8 cellular contexts compared by ENCODE assay signal in genomic region chr19:58154287-58154678, GRCh38. TPM values are rescaled to one million over a fixed set of nuclear protein-coding genes. Genes with fewer than 3 reads are reported as not detected.
DNase-seq lines count a peak whose midpoint lies in the region; ATAC-seq and TF ChIP-seq lines count a peak whose summit lies in the region.

No MANE protein-coding gene starts in this region.

- 4% methylated on average over 12 of the region's 12 CpGs for WGBS in urinary bladder

- POLR2A ChIA-PET in Panc1 (lab: Charles Lee), result interaction anchor here (0.7 kb wide), 1 partner anchor 151 kb away, joined by 5 read pairs; no protein-coding TSS in a partner anchor

- no peaks in the 10 kb centered on the region for H3K27me3 ChIP-seq in Panc1 (ENCODE audit: control insufficient read depth, insufficient read depth, low read length)

- DNase-seq in EH (ENCODE audit: low read depth) (peak; percentile 64), Panc1 (ENCODE audit: low read depth, low spot score) (no peak), epithelial cell of esophagus (ENCODE audit: low read depth) (peak; percentile 37), mucosa of descending colon (peak; percentile 24 to 52 (median 50)), NCI-H146 (lab: John Stamatoyannopoulos, UW) (no peak), SIG-M5 (lab: John Stamatoyannopoulos, UW) (no peak)

- no peaks in the 10 kb centered on the region for H3K36me3 ChIP-seq in Panc1 (ENCODE audit: control insufficient read depth, insufficient read depth, low read length)
- H3K36me3 ChIP-seq in mucosa of descending colon (ENCODE audit: low read depth), result no peaks in the 10 kb centered on the region
- H3K36me3 ChIP-seq in urinary bladder (ENCODE audit: insufficient read depth), result no peaks in the 10 kb centered on the region

- in situ Hi-C loops in Panc1 (cut with HindIII; ENCODE audit: low pct_unique_long_range_greater_than_20kb, low sequenced_read_pairs), result no loop called here

- CTCF ChIA-PET in Panc1 (lab: Charles Lee), result no interaction called here

- no peaks in the 10 kb centered on the region for H3K4me1 ChIP-seq in Panc1 (ENCODE audit: control insufficient read depth, insufficient read depth, low read length)
- H3K4me1 ChIP-seq in mucosa of descending colon (ENCODE audit: low read depth), result peaks cover 16% of the 10 kb centered on the region
- no peaks in the 10 kb centered on the region for H3K4me1 ChIP-seq in urinary bladder (ENCODE audit: insufficient read depth)

- H3K27ac ChIP-seq in Panc1 (ENCODE audit: low read length) (peak overlapping the region; percentile 18; the same call in 1 of the 2 replicates), urinary bladder (ENCODE audit: low read depth) (peak overlapping the region; percentile 93)

- TF ChIP-seq CTCF in Panc1 (IDR thresholded peaks at IDR 0.05) (no peak), epithelial cell of esophagus (IDR thresholded peaks at IDR 0.05; ENCODE audit: insufficient read depth, low read depth, low read length, missing control alignments) (no peak), mucosa of descending colon (IDR thresholded peaks at IDR 0.05) (no peak)

- no TSS peak for BruUV-seq in Panc1 (replicated peaks; lab: Mats Ljungman, UMichigan)

- no peak for ATAC-seq in Panc1
- peak; percentile 11 for ATAC-seq in mucosa of descending colon
- ATAC-seq in GM19328 (IDR thresholded peaks at IDR 0.05; ENCODE audit: unreplicated experiment), result no peak

- H3K4me3 ChIP-seq in Panc1 (ENCODE audit: low read depth in 2 of 2, low read length in 2 of 2) (peak overlapping the region; percentile 53 to 55), epithelial cell of esophagus (ENCODE audit: low read length) (peak overlapping the region; percentile 75), mucosa of descending colon (peak overlapping the region; percentile 68), urinary bladder (ENCODE audit: low read depth, low read length) (peak overlapping the region; percentile 79)

- intact Hi-C loops in Panc1 (cut with micrococcal nuclease; ENCODE audit: unreplicated experiment) (no loop called here), mucosa of descending colon (cut with DNase I, micrococcal nuclease) (loop anchor here in 1 of 2 donors (5.0 kb wide), 1 partner anchor 132 kb away; no protein-coding TSS in a partner anchor)

- H3K9me3 ChIP-seq in Panc1 (ENCODE audit: control insufficient read depth, insufficient read depth, low read depth, low read length) (peaks cover 17% of the 10 kb centered on the region; the same call in 1 of the 2 replicates), mucosa of descending colon (peaks cover 11% of the 10 kb centered on the region)

RNA-seq across cellular contexts. Expression of gene ZNF329, which starts 3.7 kb away (rescaled TPM):
- total RNA-seq in Panc1 (2021; ENCODE audit: unreplicated experiment), result 12.2 TPM
- 6.7 TPM for polyA plus RNA-seq in Panc1 (2012; ENCODE audit: insufficient read length)
- 10 to 100 TPM in 1 of 3 donors, 1 to 10 TPM in 2; 3.5 to 10.3 (median 4.9) TPM for total RNA-seq in mucosa of descending colon
- total RNA-seq in urinary bladder, result 19.6 TPM
- 9.4 TPM for polyA plus RNA-seq in urinary bladder

RNA-seq across cellular contexts. Expression of gene ZNF274, which starts 28.6 kb away (rescaled TPM):
- 13.7 TPM for total RNA-seq in Panc1 (2021; ENCODE audit: unreplicated experiment)
- 5.8 TPM for polyA plus RNA-seq in Panc1 (2012; ENCODE audit: insufficient read length)
- total RNA-seq in mucosa of descending colon, result 10 to 100 TPM; 13.3 to 26.6 (median 20.5) TPM
- 18.9 TPM for total RNA-seq in urinary bladder
- 32.1 TPM for polyA plus RNA-seq in urinary bladder

RNA-seq across cellular contexts. Expression of gene ZSCAN18, which starts 56.3 kb away (rescaled TPM):
- total RNA-seq in Panc1 (2021; ENCODE audit: unreplicated experiment) (not detected), mucosa of descending colon (10 to 100 TPM; 17.9 to 69.5 (median 23.0) TPM), urinary bladder (73.1 TPM)
- polyA plus RNA-seq in Panc1 (2012; ENCODE audit: insufficient read length), result 0.59 TPM
- 98.2 TPM for polyA plus RNA-seq in urinary bladder

Comparison
In these comparisons a context has a peak if more than half of its experiments do, and no peak if none do; other contexts are left out.
1. DNase-seq: peak in EH (single experiment), epithelial cell of esophagus (single experiment) and mucosa of descending colon (3 of 3); none in Panc1 (single experiment), NCI-H146 (single experiment) and SIG-M5 (single experiment).
2. RNA of gene ZSCAN18, which starts 56.3 kb away (total RNA-seq): 73.1 TPM in urinary bladder (single experiment) and 17.9 to 69.5 TPM in mucosa of descending colon; not detected in Panc1 (single experiment); every median in the first group is over 10 times any median in the second.
3. Peak in every context shown above with its lines, with median percentiles within 50 percentile points of each other: H3K4me3 ChIP-seq.